8 cellular contexts compared by ENCODE assay signal in genomic region chr1:12078938-12079861, GRCh38. TPM values are rescaled to one million over a fixed set of nuclear protein-coding genes. Genes with fewer than 3 reads are reported as not detected.
DNase-seq lines count a peak whose midpoint lies in the region; ATAC-seq, FAIRE-seq and TF ChIP-seq lines count a peak whose summit lies in the region.

No MANE protein-coding gene starts in this region.

- H3K9ac ChIP-seq in astrocyte (ENCODE audit: low read length) (no peak overlapping the region), kidney (ENCODE audit: low read length in 2 of 2) (no peak overlapping the region)

- no peaks in the 10 kb centered on the region for H4K20me1 ChIP-seq in astrocyte (ENCODE audit: insufficient read depth, low read length)

- peak; percentile 47 for TF ChIP-seq CTCF in astrocyte (IDR thresholded peaks at IDR 0.05; ENCODE audit: insufficient read depth, low read depth, low read length)
- TF ChIP-seq CTCF in kidney (IDR thresholded peaks at IDR 0.05; ENCODE audit: borderline replicate concordance, extremely low read depth, insufficient read depth) = peak; percentile 43
- TF ChIP-seq CTCF in upper lobe of left lung (IDR thresholded peaks at IDR 0.05) = peak in 3 of 6 experiments; percentile 11 to 47 (median 36)

- no peak for TF ChIP-seq POLR2A in upper lobe of left lung (IDR thresholded peaks at IDR 0.05)

- intact Hi-C loops in kidney (cut with DNase I) = no loop called here

- no peak overlapping the region for H3K27ac Mint-ChIP-seq in astrocyte (ENCODE audit: unreplicated experiment)

- peaks cover 6% of the 10 kb centered on the region for H3K4me1 ChIP-seq in astrocyte (ENCODE audit: insufficient read depth, low read length)
- no peaks in the 10 kb centered on the region for H3K4me1 ChIP-seq in kidney (ENCODE audit: control insufficient read depth in 1 of 2, insufficient read depth in 1 of 2, low read depth in 1 of 2, low read length in 2 of 2)
- H3K4me1 ChIP-seq in upper lobe of left lung = peaks cover 0 to 4% (median 2%) of the 10 kb centered on the region in 4 donors

- peak; percentile 69 for DNase-seq in DMS53 (lab: John Stamatoyannopoulos, UW)
- peak; percentile 72 for DNase-seq in OCI-M1 (lab: John Stamatoyannopoulos, UW)
- DNase-seq in astrocyte (ENCODE audit: low read depth) = no peak
- peak; percentile 53 for DNase-seq in kidney
- peak in 1 of 2 donors; percentile 26 for DNase-seq in upper lobe of left lung

- H3K4me3 ChIP-seq in astrocyte (ENCODE audit: insufficient read depth, low read depth, low read length) = no peak overlapping the region
- H3K4me3 ChIP-seq in kidney (ENCODE audit: low read length in 2 of 2) = no peak overlapping the region
- H3K4me3 ChIP-seq in upper lobe of left lung = no peak overlapping the region

- H3K9me3 ChIP-seq in astrocyte (ENCODE audit: insufficient read depth, low read depth, low read length) (peaks cover 8% of the 10 kb centered on the region), kidney (ENCODE audit: control insufficient read depth in 1 of 2, low read length in 2 of 2) (peaks cover 0 to 6% of the 10 kb centered on the region in 2 donors), upper lobe of left lung (peaks cover 0 to 10% (median 0%) of the 10 kb centered on the region in 4 donors)

- no peak overlapping the region for H3K4me2 ChIP-seq in astrocyte (ENCODE audit: low read length)

- H3K27ac ChIP-seq in astrocyte (ENCODE audit: low read depth, low read length) (no peak overlapping the region), kidney (ENCODE audit: low read depth in 2 of 2, low read length in 2 of 2) (no peak overlapping the region), upper lobe of left lung (no peak overlapping the region)

- H3K9me3 Mint-ChIP-seq in astrocyte (ENCODE audit: unreplicated experiment) = peaks cover 30% of the 10 kb centered on the region

- 37 to 41% methylated on average over 21 to 23 of the region's 23 CpGs for WGBS in upper lobe of left lung, 2 donors

- H2AFZ ChIP-seq in astrocyte (ENCODE audit: low read depth, low read length) = peak overlapping the region; percentile 38

- no peak overlapping the region for H3K4me3 Mint-ChIP-seq in astrocyte (ENCODE audit: unreplicated experiment)

- H3K27me3 Mint-ChIP-seq in astrocyte (ENCODE audit: low read depth, unreplicated experiment) = peaks cover 15% of the 10 kb centered on the region

- peaks cover 21% of the 10 kb centered on the region for H3K27me3 ChIP-seq in astrocyte (ENCODE audit: insufficient read depth, low read length)
- H3K27me3 ChIP-seq in upper lobe of left lung = no peaks in the 10 kb centered on the region

- H3K36me3 ChIP-seq in astrocyte (ENCODE audit: insufficient read depth, low read length) (no peaks in the 10 kb centered on the region), kidney (ENCODE audit: control insufficient read depth in 1 of 2, insufficient read depth in 2 of 2, low read length in 2 of 2) (no peaks in the 10 kb centered on the region), upper lobe of left lung (no peaks in the 10 kb centered on the region)

- H3K4me1 Mint-ChIP-seq in astrocyte (ENCODE audit: low read depth, unreplicated experiment) = peaks cover 7% of the 10 kb centered on the region

- FAIRE-seq in astrocyte (lab: Jason Lieb, UNC) = no peak
- no peak for FAIRE-seq in kidney (lab: Jason Lieb, UNC)

- H3K79me2 ChIP-seq in astrocyte (ENCODE audit: insufficient read depth, low read length) = no peaks in the 10 kb centered on the region

- ATAC-seq in GM18909 (IDR thresholded peaks at IDR 0.05; ENCODE audit: poor library complexity, unreplicated experiment) (peak; percentile 66), HG03354 (IDR thresholded peaks at IDR 0.05; ENCODE audit: poor library complexity, severe bottlenecking, unreplicated experiment) (peak; percentile 60), upper lobe of left lung (ENCODE audit: low FRiP score in 2 of 2) (peak; percentile 27 to 35), HG02884 (IDR thresholded peaks at IDR 0.05; ENCODE audit: unreplicated experiment) (no peak)

- H3K36me3 Mint-ChIP-seq in astrocyte (ENCODE audit: low read depth, unreplicated experiment) = peaks cover 1% of the 10 kb centered on the region

- TF ChIP-seq EP300 in upper lobe of left lung (IDR thresholded peaks at IDR 0.05) = no peak

RNA-seq across cellular contexts. Expression of gene TNFRSF8, which starts 16.1 kb away (rescaled TPM):
- total RNA-seq in astrocyte = 0.16 and 0.22 TPM in 2 replicates
- 0.94 TPM for total RNA-seq in kidney
- 0.97 TPM for polyA plus RNA-seq in kidney (ENCODE audit: insufficient read depth, low read depth, low replicate concordance)
- 1 to 10 TPM in 4 of 6 donors, under 1 TPM in 2; 0.22 to 3.3 (median 1.2) TPM for total RNA-seq in upper lobe of left lung

RNA-seq across cellular contexts. Expression of gene MIIP, which starts 59.9 kb away (rescaled TPM):
- total RNA-seq in astrocyte (29.1 and 33.8 TPM in 2 replicates), kidney (24.7 TPM), upper lobe of left lung (10 to 100 TPM; 39.6 to 87.1 (median 50.1) TPM)
- polyA plus RNA-seq in kidney (ENCODE audit: insufficient read depth, low read depth, low replicate concordance) = 28.5 TPM
